In genomic region chr11:128464878-128465277, GRCh38 we compare ENCODE assay signal across 14 cellular contexts.
DNase-seq lines count a peak whose midpoint lies in the region; ATAC-seq lines count a peak whose summit lies in the region.
"Had no signal": no experiment of that assay in that cellular context is flagged by ENCODE, and none has a peak within 500 bp of the region (broad histone marks: within the 10 kb centered on the region; RNA-seq: fewer than 3 reads in every experiment).

No MANE protein-coding gene starts in this region.

- intact Hi-C loops in right cardiac atrium (cut with DNase I): loop anchor here in 2 of 4 donors (5.0 to 10.0 kb wide), 2 partner anchors 50 to 173 kb away; no protein-coding TSS in a partner anchor
- intact Hi-C loops in left cardiac atrium (cut with DNase I): loop anchor here in 1 of 2 donors (5.0 kb wide), 2 partner anchors 42 to 57 kb away; no protein-coding TSS in a partner anchor
- intact Hi-C loops in aorta (cut with DNase I): loop anchor here (5.0 kb wide), 3 partner anchors 57 to 173 kb away; no protein-coding TSS in a partner anchor

- no peaks in the 10 kb centered on the region for H3K9me3 ChIP-seq in right cardiac atrium (ENCODE audit: control insufficient read depth, low read length)
- H3K9me3 ChIP-seq in aorta (ENCODE audit: control insufficient read depth, low read length): no peaks in the 10 kb centered on the region
- H3K9me3 ChIP-seq: BLaER1 treated with 17β-estradiol and CSF1 and Interleukin-3, amounts not matched to agents 10 nM and 100 nM had no signal

- H3K36me3 Mint-ChIP-seq in activated naive CD8-positive, alpha-beta T cell treated with anti-CD3 and anti-CD28 coated beads, Interleukin-2, amount 10 ng/mL, durations not matched to agents 7 days and 5 days: peaks cover 78% of the 10 kb centered on the region
- H3K36me3 Mint-ChIP-seq in naive thymus-derived CD8-positive, alpha-beta T cell: peaks cover 15 to 100% (median 90%) of the 10 kb centered on the region in 3 donors

- peak overlapping the region; percentile 30 for H3K27ac ChIP-seq in right cardiac atrium (ENCODE audit: low read length)
- H3K27ac ChIP-seq in aorta (ENCODE audit: low read depth in 1 of 2, low read length in 2 of 2): peak overlapping the region; percentile 2 to 9
- H3K27ac ChIP-seq: BLaER1 treated with 17β-estradiol and CSF1 and Interleukin-3, amounts not matched to agents 10 nM and 100 nM had no signal

- 67% methylated on average over 5 of the region's 5 CpGs for WGBS in right cardiac atrium
- 64 to 66% methylated on average over 5 of the region's 5 CpGs for WGBS in aorta, 2 donors

- no peaks in the 10 kb centered on the region for H3K9me3 Mint-ChIP-seq in activated naive CD8-positive, alpha-beta T cell treated with anti-CD3 and anti-CD28 coated beads, Interleukin-2, amount 10 ng/mL, durations not matched to agents 7 days and 5 days
- H3K9me3 Mint-ChIP-seq in naive thymus-derived CD8-positive, alpha-beta T cell: no peaks in the 10 kb centered on the region
- H3K9me3 Mint-ChIP-seq: H9 had no signal

- H3K4me3 Mint-ChIP-seq in activated naive CD8-positive, alpha-beta T cell treated with anti-CD3 and anti-CD28 coated beads, Interleukin-2, amount 10 ng/mL, durations not matched to agents 7 days and 5 days: peak overlapping the region; percentile 76
- H3K4me3 Mint-ChIP-seq in naive thymus-derived CD8-positive, alpha-beta T cell: peak overlapping the region; percentile 66 to 89 (median 86)
- H3K4me3 Mint-ChIP-seq: H9 had no signal

- no peaks in the 10 kb centered on the region for H3K27me3 ChIP-seq in right cardiac atrium (ENCODE audit: control insufficient read depth, insufficient read depth)
- no peaks in the 10 kb centered on the region for H3K27me3 ChIP-seq in aorta (ENCODE audit: control insufficient read depth in 1 of 2, insufficient read depth in 2 of 2, low read length in 1 of 2)
- H3K27me3 ChIP-seq: BLaER1 treated with 17β-estradiol and CSF1 and Interleukin-3, amounts not matched to agents 10 nM and 100 nM had no signal

- POLR2A ChIA-PET in activated naive CD8-positive, alpha-beta T cell treated with anti-CD3 and anti-CD28 coated beads, Interleukin-2, amount 10 ng/mL, durations not matched to agents 7 days and 5 days (lab: Charles Lee): interaction anchor here (0.8 to 13.6 kb wide), 17 partner anchors 9 to 175 kb away, joined by 3 to 612 read pairs (median 5); no protein-coding TSS in a partner anchor
- POLR2A ChIA-PET in naive thymus-derived CD8-positive, alpha-beta T cell (lab: Charles Lee): interaction anchor here (0.7 to 18.1 kb wide), 17 partner anchors 9 to 182 kb away, joined by 3 to 398 read pairs (median 6); no protein-coding TSS in a partner anchor

- H3K4me1 Mint-ChIP-seq in activated naive CD8-positive, alpha-beta T cell treated with anti-CD3 and anti-CD28 coated beads, Interleukin-2, amount 10 ng/mL, durations not matched to agents 7 days and 5 days: peaks cover 85% of the 10 kb centered on the region
- peaks cover 69 to 100% (median 99%) of the 10 kb centered on the region in 4 donors for H3K4me1 Mint-ChIP-seq in naive thymus-derived CD8-positive, alpha-beta T cell

- H3K36me3 ChIP-seq in aorta (ENCODE audit: control insufficient read depth in 1 of 2, insufficient read depth in 2 of 2, low read length in 1 of 2): peaks cover under 1 to 2% of the 10 kb centered on the region in 2 donors

- H3K27me3 Mint-ChIP-seq in activated naive CD8-positive, alpha-beta T cell treated with anti-CD3 and anti-CD28 coated beads, Interleukin-2, amount 10 ng/mL, durations not matched to agents 7 days and 5 days: no peaks in the 10 kb centered on the region
- no peaks in the 10 kb centered on the region for H3K27me3 Mint-ChIP-seq in naive thymus-derived CD8-positive, alpha-beta T cell

- peak overlapping the region; percentile 88 for H3K27ac Mint-ChIP-seq in activated naive CD8-positive, alpha-beta T cell treated with anti-CD3 and anti-CD28 coated beads, Interleukin-2, amount 10 ng/mL, durations not matched to agents 7 days and 5 days
- H3K27ac Mint-ChIP-seq in naive thymus-derived CD8-positive, alpha-beta T cell: peak overlapping the region; percentile 93 to 99 (median 98)

- H3K4me1 ChIP-seq in right cardiac atrium (ENCODE audit: control insufficient read depth, insufficient read depth, low read length) (peaks cover 32% of the 10 kb centered on the region), aorta (ENCODE audit: control insufficient read depth in 1 of 2, insufficient read depth in 2 of 2, low read length in 2 of 2) (peaks cover 3 to 14% of the 10 kb centered on the region in 2 donors)

- DNase-seq in right cardiac atrium: no peak
- no peak for DNase-seq in left cardiac atrium
- DNase-seq in activated naive CD8-positive, alpha-beta T cell treated with anti-CD3 and anti-CD28 coated beads, Interleukin-2, amount 10 ng/mL, durations not matched to agents 7 days and 5 days: no peak
- no peak for DNase-seq in naive thymus-derived CD8-positive, alpha-beta T cell
- DNase-seq in aorta: no peak
- no peak for DNase-seq in HCEC 1CT
- DNase-seq in middle frontal gyrus (ENCODE audit: extremely low spot score, low spot score): no peak
- no peak for DNase-seq in DMS114 treated with DMSO at 0.1 percent for 48 hours (lab: John Stamatoyannopoulos, UW; ENCODE audit: unreplicated experiment)
- DNase-seq: H9, Karpas-422, kidney glomerular epithelial cell, NCI-H524 treated with DMSO at 0.1 percent for 48 hours, SIG-M5 had no signal

- no peak overlapping the region for H3K4me3 ChIP-seq in right cardiac atrium (ENCODE audit: low read length)
- no peak overlapping the region for H3K4me3 ChIP-seq in aorta (ENCODE audit: low read length in 2 of 2)
- H3K4me3 ChIP-seq: BLaER1 treated with 17β-estradiol and CSF1 and Interleukin-3, amounts not matched to agents 10 nM and 100 nM had no signal

- no peak for ATAC-seq in right cardiac atrium
- no peak for ATAC-seq in left cardiac atrium
- peak; percentile 12 for ATAC-seq in activated naive CD8-positive, alpha-beta T cell treated with anti-CD3 and anti-CD28 coated beads, Interleukin-2, amount 10 ng/mL, durations not matched to agents 7 days and 5 days (ENCODE audit: low read depth)
- ATAC-seq in naive thymus-derived CD8-positive, alpha-beta T cell: peak; percentile 4 to 14
- ATAC-seq in aorta (ENCODE audit: low FRiP score): no peak

Comparison
In these comparisons a context has a peak if more than half of its experiments do, and no peak if none do; other contexts are left out.
1. ATAC-seq: peak in activated naive CD8-positive, alpha-beta T cell treated with anti-CD3 and anti-CD28 coated beads, Interleukin-2, amount 10 ng/mL, durations not matched to agents 7 days and 5 days (single experiment) and naive thymus-derived CD8-positive, alpha-beta T cell (2 of 2); none in right cardiac atrium (0 of 2), left cardiac atrium (0 of 2) and aorta (single experiment).